In the genomic region with DNA sequence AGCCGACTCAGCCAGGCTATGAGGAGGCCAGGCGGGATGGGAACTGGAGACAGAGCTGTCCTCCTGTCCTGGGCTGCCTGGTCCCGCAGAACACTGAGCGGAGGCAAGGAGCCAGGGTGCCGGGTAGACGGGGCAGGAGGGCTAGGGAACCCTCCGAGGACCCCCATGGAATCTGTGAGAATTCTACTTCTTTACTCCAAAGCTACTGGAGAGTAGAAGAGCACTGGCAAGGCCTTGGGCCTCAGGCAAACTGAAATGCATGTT, we compare ENCODE assay signal across 24 cellular contexts. TPM values are rescaled to one million over a fixed set of nuclear protein-coding genes. Genes with fewer than 3 reads are reported as not detected.
"Had no signal": no experiment of that assay in that cellular context is flagged by ENCODE, and none has a peak within 500 bp of the region (broad histone marks: within the 10 kb centered on the region; RNA-seq: fewer than 3 reads in every experiment).

No MANE protein-coding gene starts in this region.

- ATAC-seq: Panc1, PC-3, Right ventricle myocardium inferior, SK-N-SH treated with all-trans-retinoic acid at 6 μM for 48 hours had no signal

- DNase-seq: KBM-7, NCI-H1092, NCI-H1105 treated with DMSO at 0.1 percent for 48 hours, NCI-H1436, NCI-H187, NCI-H2029, NCI-H2081 treated with DMSO at 0.1 percent for 48 hours, NCI-H2171, NCI-H226, NCI-H446, NCI-H510A, NCI-H524 treated with DMSO at 0.1 percent for 48 hours, NCI-H69, NCI-H774, PC-3, SHP77 treated with DMSO at 0.1 percent for 48 hours, SJCRH30 had no signal

- H3K4me3 ChIP-seq: SJCRH30 had no signal

- H3K9me3 ChIP-seq: SJCRH30 had no signal

- H3K27ac ChIP-seq: SJCRH30 had no signal

- H3K36me3 ChIP-seq: SJCRH30 had no signal

- H3K4me1 ChIP-seq: SJCRH30 had no signal

RNA-seq across cellular contexts. Expression of a gene that starts 14.9 kb away (rescaled TPM):
- total RNA-seq: HT-29, LHCN-M2, MCF 10A, OCI-LY7, PC-3, SJCRH30 had no signal
